9 cellular contexts compared by ENCODE assay signal in genomic region chr6:26224547-26224912, GRCh38.
DNase-seq lines count a peak whose midpoint lies in the region; ATAC-seq and TF ChIP-seq lines count a peak whose summit lies in the region.
"Had no signal": no experiment of that assay in that cellular context is flagged by ENCODE, and none has a peak within 500 bp of the region (broad histone marks: within the 10 kb centered on the region; RNA-seq: fewer than 3 reads in every experiment).

No MANE protein-coding gene starts in this region.

- in situ Hi-C loops in Panc1 (cut with HindIII; ENCODE audit: low pct_unique_long_range_greater_than_20kb, low sequenced_read_pairs): no loop called here

- H3K27me3 Mint-ChIP-seq in activated T-cell treated with anti-CD3 and anti-CD28 coated beads, Interleukin-2, amount 50 U/mL, for 24 hours: no peaks in the 10 kb centered on the region

- H3K36me3 Mint-ChIP-seq in activated T-cell treated with anti-CD3 and anti-CD28 coated beads, Interleukin-2, amount 50 U/mL, for 24 hours (ENCODE audit: low read depth): peaks cover 3% of the 10 kb centered on the region

- no peak overlapping the region for H3K4me3 Mint-ChIP-seq in activated T-cell treated with anti-CD3 and anti-CD28 coated beads, Interleukin-2, amount 50 U/mL, for 24 hours

- H3K27ac ChIP-seq in BLaER1 treated with 17β-estradiol and CSF1 and Interleukin-3, amounts not matched to agents 10 nM and 100 nM: peak overlapping the region; percentile 86 to 99 (median 96)
- peak overlapping the region; percentile 89 for H3K27ac ChIP-seq in Panc1 (ENCODE audit: low read length)
- H3K27ac ChIP-seq in psoas muscle: peak overlapping the region; percentile 90

- POLR2A ChIA-PET in Panc1 (lab: Charles Lee): no interaction called here

- peaks cover 13% of the 10 kb centered on the region for H3K4me1 Mint-ChIP-seq in activated T-cell treated with anti-CD3 and anti-CD28 coated beads, Interleukin-2, amount 50 U/mL, for 24 hours (ENCODE audit: low read depth)

- TF ChIP-seq CTCF in Panc1 (IDR thresholded peaks at IDR 0.05) (no peak), fibroblast of the aortic adventitia (IDR thresholded peaks at IDR 0.05; ENCODE audit: insufficient read depth, low read length) (no peak), psoas muscle (IDR thresholded peaks at IDR 0.05) (no peak)

- H3K27me3 ChIP-seq in BLaER1 treated with 17β-estradiol and CSF1 and Interleukin-3, amounts not matched to agents 10 nM and 100 nM: no peaks in the 10 kb centered on the region
- H3K27me3 ChIP-seq in Panc1 (ENCODE audit: control insufficient read depth, insufficient read depth, low read length): no peaks in the 10 kb centered on the region
- peaks cover 0 to 47% (median 7%) of the 10 kb centered on the region in 3 donors for H3K27me3 ChIP-seq in psoas muscle (ENCODE audit: insufficient read depth in 3 of 3, low read length in 2 of 3)

- no TSS peak for BruUV-seq in Panc1 (replicated peaks; lab: Mats Ljungman, UMichigan)

- no peak overlapping the region for H3K27ac Mint-ChIP-seq in activated T-cell treated with anti-CD3 and anti-CD28 coated beads, Interleukin-2, amount 50 U/mL, for 24 hours

- CTCF ChIA-PET in Panc1 (lab: Charles Lee): no interaction called here

- peaks cover 11 to 34% (median 18%) of the 10 kb centered on the region in 11 experiments; a peak in 21 of 22 replicates for H3K36me3 ChIP-seq in BLaER1 treated with 17β-estradiol and CSF1 and Interleukin-3, amounts not matched to agents 10 nM and 100 nM
- peaks cover 3% of the 10 kb centered on the region; the same call in 1 of the 2 replicates for H3K36me3 ChIP-seq in Panc1 (ENCODE audit: control insufficient read depth, insufficient read depth, low read length)
- H3K36me3 ChIP-seq in psoas muscle (ENCODE audit: insufficient read depth in 1 of 2, low read depth in 1 of 2): no peaks in the 10 kb centered on the region

- no peak for DNase-seq in Panc1 (ENCODE audit: low read depth, low spot score)
- no peak for DNase-seq in fibroblast of the aortic adventitia (ENCODE audit: low read depth)
- DNase-seq in psoas muscle: no peak
- no peak for DNase-seq in mesenteric fat pad (ENCODE audit: low spot score)
- no peak for DNase-seq in activated T-cell treated with anti-CD3 and anti-CD28 coated beads, Interleukin-2, amount 50 U/mL, for 24 hours
- no peak for DNase-seq in activated naive CD4-positive, alpha-beta T cell treated with Interleukin-2 at 50 U/mL for 16 hours
- DNase-seq: RPMI8226 had no signal

- H3K9me3 Mint-ChIP-seq in activated T-cell treated with anti-CD3 and anti-CD28 coated beads, Interleukin-2, amount 50 U/mL, for 24 hours: no peaks in the 10 kb centered on the region

- peak overlapping the region; percentile 81 to 98 (median 85) for H3K9ac ChIP-seq in BLaER1 treated with 17β-estradiol and CSF1 and Interleukin-3, amounts not matched to agents 10 nM and 100 nM

- WGBS in psoas muscle, 3 donors: 2 to 9% (median 8%) methylated on average over 6 of the region's 6 CpGs

- peak overlapping the region; percentile 61 to 74 (median 68) for H3K4me3 ChIP-seq in BLaER1 treated with 17β-estradiol and CSF1 and Interleukin-3, amounts not matched to agents 10 nM and 100 nM
- H3K4me3 ChIP-seq in Panc1 (ENCODE audit: low read depth in 2 of 2, low read length in 2 of 2) (peak overlapping the region; percentile 36 to 45), fibroblast of the aortic adventitia (ENCODE audit: low read depth, low read length) (peak overlapping the region; percentile 67), psoas muscle (peak overlapping the region; percentile 66)

- ATAC-seq in Panc1: no peak
- ATAC-seq in psoas muscle: no peak
- ATAC-seq in HG02870 (IDR thresholded peaks at IDR 0.05; ENCODE audit: unreplicated experiment): no peak

- intact Hi-C loops in Panc1 (cut with micrococcal nuclease; ENCODE audit: unreplicated experiment) (no loop called here), psoas muscle (cut with DNase I) (no loop called here)

- peaks cover 10 to 19% (median 14%) of the 10 kb centered on the region in 11 experiments for H3K9me3 ChIP-seq in BLaER1 treated with 17β-estradiol and CSF1 and Interleukin-3, amounts not matched to agents 10 nM and 100 nM (replicated peaks in 1 of 11)
- H3K9me3 ChIP-seq in Panc1 (ENCODE audit: control insufficient read depth, insufficient read depth, low read depth, low read length) (no peaks in the 10 kb centered on the region), psoas muscle (no peaks in the 10 kb centered on the region)

- peak overlapping the region; percentile 55 to 91 (median 77) for H3K4me2 ChIP-seq in BLaER1 treated with 17β-estradiol and CSF1 and Interleukin-3, amounts not matched to agents 10 nM and 100 nM

- peaks cover 38 to 51% (median 46%) of the 10 kb centered on the region in 10 experiments for H3K4me1 ChIP-seq in BLaER1 treated with 17β-estradiol and CSF1 and Interleukin-3, amounts not matched to agents 10 nM and 100 nM
- H3K4me1 ChIP-seq in Panc1 (ENCODE audit: control insufficient read depth, insufficient read depth, low read length) (peaks cover 14% of the 10 kb centered on the region), psoas muscle (no peaks in the 10 kb centered on the region)

- H4K20me1 ChIP-seq in BLaER1 treated with 17β-estradiol and CSF1 and Interleukin-3, amounts not matched to agents 10 nM and 100 nM: no peaks in the 10 kb centered on the region
